ENCODE assay signal across 18 cellular contexts in the genomic region with DNA sequence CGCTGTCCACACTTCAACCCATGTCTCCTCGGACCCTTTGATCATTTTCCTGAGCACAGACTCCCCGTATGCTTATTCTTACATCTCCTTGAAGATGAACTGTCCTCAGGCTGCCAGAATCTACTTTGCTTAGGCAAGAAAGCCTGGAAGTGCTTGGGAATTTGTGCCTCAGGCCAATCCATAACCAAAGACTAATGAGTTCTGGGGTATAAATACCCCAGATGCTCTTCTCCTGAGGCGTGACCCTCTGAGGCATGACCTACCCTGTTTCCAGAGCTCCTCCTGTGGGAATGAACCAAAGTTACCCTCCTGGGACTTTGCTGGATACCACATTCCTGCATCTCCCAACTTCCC. TPM values are rescaled to one million over a fixed set of nuclear protein-coding genes. Genes with fewer than 3 reads are reported as not detected.
A peak's percentile ranks its signal among the peaks of the same experiment; 100 is the strongest.
DNase-seq lines count a peak whose midpoint lies in the region; TF ChIP-seq lines count a peak whose summit lies in the region.
"Had no signal": no experiment of that assay in that cellular context is flagged by ENCODE, and none has a peak within 500 bp of the region (broad histone marks: within the 10 kb centered on the region; RNA-seq: fewer than 3 reads in every experiment).

No MANE protein-coding gene starts in this region.

- H3K27ac ChIP-seq in esophagus (ENCODE audit: low read depth in 2 of 2, low read length in 1 of 2): peak overlapping the region; percentile 20 to 67
- H3K27ac ChIP-seq in mesendoderm (ENCODE audit: low read depth, low read length): no peak overlapping the region
- H3K27ac ChIP-seq in smooth muscle cell (ENCODE audit: low read depth): peak overlapping the region; percentile 54
- H3K27ac ChIP-seq: epithelial cell of prostate, PC-9, SK-N-MC, spleen had no signal

- H4K5ac ChIP-seq in mesendoderm (ENCODE audit: low read length): no peak overlapping the region

- peak; percentile 52 for DNase-seq in EH (ENCODE audit: low read depth)
- DNase-seq in mesendoderm: peak; percentile 71
- no peak for DNase-seq in smooth muscle cell (lab: John Stamatoyannopoulos, UW; ENCODE audit: unreplicated experiment)
- DNase-seq in NCI-H510A treated with DMSO at 0.1 percent for 48 hours (lab: John Stamatoyannopoulos, UW): no peak
- DNase-seq in cerebellum (ENCODE audit: low spot score): no peak
- DNase-seq in GM19240 (ENCODE audit: insufficient read length, low spot score): no peak
- no peak for DNase-seq in NCI-H524 (lab: John Stamatoyannopoulos, UW)
- DNase-seq: ACHN; activated CD4-positive, alpha-beta T cell treated with anti-CD3 and anti-CD28 coated beads for 4 hours; activated naive CD4-positive, alpha-beta T cell treated with Interleukin-2 at 50 U/mL for 16 hours; CD4-positive, alpha-beta memory T cell; NCI-H1092 treated with DMSO at 0.1 percent for 48 hours; occipital lobe; spleen had no signal

- WGBS in esophagus, 2 donors: 68 to 71% methylated on average over 4 of the region's 4 CpGs
- no CpG with 5 or more reads among the region's 4 CpGs for WGBS in mesendoderm (ENCODE audit: extremely low coverage, insufficient coverage, low lambda C conversion rate)
- 13% methylated on average over 4 of the region's 4 CpGs for WGBS in smooth muscle cell (ENCODE audit: low lambda C conversion rate)

- H3K4ac ChIP-seq in mesendoderm (ENCODE audit: low read depth, low read length): no peak overlapping the region

- H3K9ac ChIP-seq in mesendoderm (ENCODE audit: low read length): no peak overlapping the region
- H3K9ac ChIP-seq in smooth muscle cell (ENCODE audit: low read depth): peak overlapping the region; percentile 14

- no peak overlapping the region for H2BK120ac ChIP-seq in mesendoderm (ENCODE audit: low read depth, low read length)

- H3K79me1 ChIP-seq in mesendoderm (ENCODE audit: low read length): no peaks in the 10 kb centered on the region

- H3K4me1 ChIP-seq in esophagus (ENCODE audit: control insufficient read depth in 2 of 2, insufficient read depth in 2 of 2, low read length in 1 of 2) (no peaks in the 10 kb centered on the region), mesendoderm (ENCODE audit: control insufficient read depth, low read depth, low read length) (no peaks in the 10 kb centered on the region), smooth muscle cell (ENCODE audit: low read depth) (no peaks in the 10 kb centered on the region)
- H3K4me1 ChIP-seq: spleen had no signal

- no peak for TF ChIP-seq CTCF in smooth muscle cell (IDR thresholded peaks at IDR 0.05; ENCODE audit: borderline replicate concordance, insufficient read depth, poor library complexity, severe bottlenecking)

- H3K9me3 ChIP-seq in esophagus (ENCODE audit: control insufficient read depth in 2 of 2, insufficient read depth in 1 of 2, low read depth in 1 of 2, low read length in 1 of 2) (no peaks in the 10 kb centered on the region), smooth muscle cell (replicated peaks; ENCODE audit: low read depth) (no peaks in the 10 kb centered on the region)
- H3K9me3 ChIP-seq: spleen had no signal

- peak overlapping the region; percentile 61 for H2AFZ ChIP-seq in smooth muscle cell (ENCODE audit: low read depth)
- H2AFZ ChIP-seq: PC-9 had no signal

- H3K23ac ChIP-seq in mesendoderm (ENCODE audit: low read length): no peak overlapping the region

- no peak overlapping the region for H4K8ac ChIP-seq in mesendoderm (ENCODE audit: low read depth, low read length)

- no peak overlapping the region for H3K18ac ChIP-seq in mesendoderm (ENCODE audit: low read length)

- no peak overlapping the region for H2BK15ac ChIP-seq in mesendoderm (replicated peaks; ENCODE audit: low read depth)

- H3K4me3 ChIP-seq in esophagus (ENCODE audit: low read depth in 1 of 2, low read length in 2 of 2): no peak overlapping the region
- H3K4me3 ChIP-seq in mesendoderm (ENCODE audit: low read length): no peak overlapping the region
- peak overlapping the region; percentile 20 for H3K4me3 ChIP-seq in smooth muscle cell
- H3K4me3 ChIP-seq: PC-9, SK-N-MC, spleen had no signal

- H3K4me2 ChIP-seq in mesendoderm (ENCODE audit: low read length): no peak overlapping the region
- peak overlapping the region; percentile 78 for H3K4me2 ChIP-seq in smooth muscle cell
- H3K4me2 ChIP-seq: PC-9 had no signal

- H4K20me1 ChIP-seq in smooth muscle cell (ENCODE audit: low read depth): no peaks in the 10 kb centered on the region

- H3F3A ChIP-seq in smooth muscle cell (ENCODE audit: low read depth): peaks cover 3% of the 10 kb centered on the region

- no peak overlapping the region for H2BK5ac ChIP-seq in mesendoderm (ENCODE audit: low read length)

- H3K36me3 ChIP-seq in esophagus (ENCODE audit: control insufficient read depth in 2 of 2, insufficient read depth in 2 of 2, low read length in 1 of 2) (no peaks in the 10 kb centered on the region), mesendoderm (ENCODE audit: control insufficient read depth, insufficient read depth, low read length) (no peaks in the 10 kb centered on the region), smooth muscle cell (ENCODE audit: low read depth) (no peaks in the 10 kb centered on the region)
- H3K36me3 ChIP-seq: spleen had no signal

- no peak overlapping the region for H2AK5ac ChIP-seq in mesendoderm (ENCODE audit: low read length)

- H3K27me3 ChIP-seq in esophagus (ENCODE audit: control insufficient read depth in 1 of 2, insufficient read depth in 2 of 2, low read length in 2 of 2) (no peaks in the 10 kb centered on the region), mesendoderm (ENCODE audit: insufficient read depth, low read length, poor library complexity) (no peaks in the 10 kb centered on the region), smooth muscle cell (ENCODE audit: low read depth) (no peaks in the 10 kb centered on the region)

- H3K79me2 ChIP-seq in mesendoderm (ENCODE audit: control insufficient read depth, insufficient read depth, low read length) (no peaks in the 10 kb centered on the region), smooth muscle cell (ENCODE audit: low read depth) (no peaks in the 10 kb centered on the region)

- no peak overlapping the region for H3K56ac ChIP-seq in mesendoderm (ENCODE audit: low read length)

RNA-seq across cellular contexts. Expression of gene TEKT3, which starts 10.1 kb away (rescaled TPM):
- polyA plus RNA-seq in esophagus: under 1 TPM; 0.10 to 0.21 TPM
- 0.55 TPM for polyA plus RNA-seq in mesendoderm (2013, experiment 1 of 2)
- 0.55 TPM for polyA plus RNA-seq in mesendoderm (2013, experiment 2 of 2)
- total RNA-seq in smooth muscle cell: 0.09 TPM in 1 of 2 replicates, not detected in the other
- polyA plus RNA-seq in smooth muscle cell: 0.76 and 1.00 TPM in 2 replicates
- 0.82 TPM for total RNA-seq in cerebellum
- total RNA-seq: PC-9 had no signal
- polyA plus RNA-seq: CD4-positive, alpha-beta memory T cell had no signal

Comparison
In these comparisons a context has a peak if more than half of its experiments do, and no peak if none do; other contexts are left out.
1. DNase-seq: peak in EH (single experiment) and mesendoderm (single experiment); none in smooth muscle cell (single experiment), NCI-H510A treated with DMSO at 0.1 percent for 48 hours (single experiment), cerebellum (single experiment), GM19240 (single experiment) and NCI-H524 (0 of 2).